Comparison of ENCODE assay signal across 11 cellular contexts in the genomic region with DNA sequence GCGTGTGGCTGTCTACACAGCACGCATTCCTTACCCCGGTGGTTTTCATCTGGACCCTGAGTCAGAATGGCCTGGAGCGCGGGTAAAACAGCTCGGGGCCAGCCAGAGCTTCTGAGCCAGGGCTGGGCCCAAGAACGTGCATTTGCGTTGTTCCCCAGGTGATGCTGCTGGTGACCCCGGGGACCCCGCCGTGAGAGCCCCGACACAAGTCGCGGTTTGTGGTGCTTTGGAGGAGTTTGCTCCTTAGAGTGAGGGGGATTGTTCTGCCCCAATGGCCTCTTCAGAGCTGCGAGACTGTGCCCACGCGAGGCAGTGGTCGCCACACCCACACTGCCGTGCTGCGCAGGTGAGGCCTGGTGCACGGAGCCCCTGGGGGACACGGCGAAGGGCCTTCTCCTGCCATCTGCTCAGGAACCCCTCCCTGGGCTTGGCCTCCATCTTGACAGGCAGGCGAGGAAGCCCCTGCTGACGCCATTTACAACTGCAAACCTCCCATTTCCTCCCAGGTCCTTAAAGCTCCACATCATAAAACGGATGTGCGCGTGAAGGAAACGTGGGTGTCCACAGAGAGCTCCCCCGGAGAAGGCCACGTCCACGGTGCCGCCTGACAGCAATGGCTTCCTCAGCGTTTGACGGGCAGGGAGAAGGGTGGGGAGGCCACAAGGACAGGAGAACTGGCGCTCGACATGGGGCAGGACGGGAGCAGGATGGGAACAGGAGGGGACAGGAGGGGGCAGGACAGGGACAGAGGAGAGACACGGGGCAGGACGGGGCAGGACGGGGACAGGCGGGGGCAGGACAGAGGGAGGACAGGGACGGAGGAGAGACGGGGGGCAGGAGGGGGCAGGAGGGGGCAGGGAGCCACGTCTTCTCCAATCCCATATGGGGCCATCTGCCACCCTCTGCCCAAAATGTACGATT.
DNase-seq lines count a peak whose midpoint lies in the region; ATAC-seq lines count a peak whose summit lies in the region.
"Had no signal": no experiment of that assay in that cellular context is flagged by ENCODE, and none has a peak within 500 bp of the region (broad histone marks: within the 10 kb centered on the region; RNA-seq: fewer than 3 reads in every experiment).

No MANE protein-coding gene starts in this region.

- DNase-seq in Right ventricle myocardium inferior (ENCODE audit: missing footprints) (peak; percentile 41), cardiac septum (ENCODE audit: low spot score) (no peak), posterior vena cava (ENCODE audit: low spot score) (peak; percentile 72), MV-4-11 (lab: John Stamatoyannopoulos, UW) (no peak), AG08396 (ENCODE audit: low spot score) (no peak)
- no peak for DNase-seq in stimulated activated CD4-positive, alpha-beta T cell treated with anti-CD3 and anti-CD28 coated beads, Interleukin-1b, Interleukin-23, amount 100 ng/mL, for 48 hours
- DNase-seq: 8988T; CD4-positive, CD25-positive, alpha-beta regulatory T cell; DMS53; GF-D8 had no signal

- no peak for ATAC-seq in Right ventricle myocardium inferior
- peak; percentile 17 for ATAC-seq in esophagus mucosa

- intact Hi-C loops in Right ventricle myocardium inferior (cut with DNase I) (no loop called here), cardiac septum (cut with DNase I) (no loop called here), posterior vena cava (cut with DNase I) (no loop called here)

Comparison
In these comparisons a context has a peak if more than half of its experiments do, and no peak if none do; other contexts are left out.
1. DNase-seq: peak in Right ventricle myocardium inferior (single experiment) and posterior vena cava (single experiment); none in cardiac septum (single experiment), MV-4-11 (single experiment), AG08396 (single experiment) and stimulated activated CD4-positive, alpha-beta T cell treated with anti-CD3 and anti-CD28 coated beads, Interleukin-1b, Interleukin-23, amount 100 ng/mL, for 48 hours (single experiment).